8 cellular contexts compared by ENCODE assay signal in the genomic region with DNA sequence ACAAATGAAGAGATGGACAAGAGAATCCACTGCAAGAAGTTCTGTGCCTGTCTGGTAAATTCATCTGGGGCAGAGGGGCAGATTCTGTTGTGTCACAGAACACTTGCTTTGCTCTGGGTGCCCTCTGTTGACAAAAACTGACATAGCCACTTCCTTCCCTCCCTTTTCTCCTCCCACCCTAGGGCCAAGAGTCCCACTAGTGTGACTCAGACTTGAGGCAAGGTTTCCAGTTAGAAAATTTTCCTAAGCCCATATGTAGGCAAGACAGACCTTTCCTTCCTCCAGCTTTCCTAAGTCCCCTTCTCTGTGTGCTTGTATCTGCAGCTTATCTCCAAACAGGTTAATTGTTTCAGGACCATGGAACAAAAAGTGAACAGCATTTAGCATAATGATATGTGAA.
A peak's percentile ranks its signal among the peaks of the same experiment; 100 is the strongest.
DNase-seq lines count a peak whose midpoint lies in the region; ATAC-seq and TF ChIP-seq lines count a peak whose summit lies in the region.

No MANE protein-coding gene starts in this region.

- DNase-seq in activated CD8-positive, alpha-beta memory T cell treated with anti-CD3 and anti-CD28 coated beads for 24 hours, result peak; percentile 64
- no peak for DNase-seq in activated CD8-positive, alpha-beta memory T cell treated with anti-CD3 and anti-CD28 coated beads, Interleukin-2, amount 50 U/mL, for 4 hours
- DNase-seq in NB4 (ENCODE audit: low read depth) (peak; percentile 81), T1000 (lab: John Stamatoyannopoulos, UW) (peak; percentile 35), mesendoderm (peak; percentile 92), superior temporal gyrus (ENCODE audit: extremely low spot score) (peak; percentile 79)
- DNase-seq in effector memory CD8-positive, alpha-beta T cell, result peak; percentile 4 to 16 (median 16)

- no peak overlapping the region for H3K4ac ChIP-seq in mesendoderm (ENCODE audit: low read depth, low read length)

- H4K5ac ChIP-seq in mesendoderm (ENCODE audit: low read length), result no peak overlapping the region

- H3K27me3 Mint-ChIP-seq in effector memory CD8-positive, alpha-beta T cell, result peaks cover 7 to 22% of the 10 kb centered on the region in 2 donors

- no peaks in the 10 kb centered on the region for H3K36me3 ChIP-seq in mesendoderm (ENCODE audit: control insufficient read depth, insufficient read depth, low read length)

- no peak overlapping the region for H3K27ac Mint-ChIP-seq in effector memory CD8-positive, alpha-beta T cell

- peaks cover 6% of the 10 kb centered on the region for H3K4me1 ChIP-seq in mesendoderm (ENCODE audit: control insufficient read depth, low read depth, low read length)

- no peak overlapping the region for H2BK120ac ChIP-seq in mesendoderm (ENCODE audit: low read depth, low read length)

- H3K79me2 ChIP-seq in mesendoderm (ENCODE audit: control insufficient read depth, insufficient read depth, low read length), result peaks cover 21% of the 10 kb centered on the region

- H3K27me3 ChIP-seq in mesendoderm (ENCODE audit: insufficient read depth, low read length, poor library complexity), result no peaks in the 10 kb centered on the region

- no peaks in the 10 kb centered on the region for H3K9me3 Mint-ChIP-seq in effector memory CD8-positive, alpha-beta T cell

- H2BK5ac ChIP-seq in mesendoderm (ENCODE audit: low read length), result no peak overlapping the region

- H3K27ac ChIP-seq in mesendoderm (ENCODE audit: low read depth, low read length), result no peak overlapping the region

- no peak overlapping the region for H3K23ac ChIP-seq in mesendoderm (ENCODE audit: low read length)

- ATAC-seq in effector memory CD8-positive, alpha-beta T cell (replicated peaks), result no peak
- ATAC-seq in HG02970 (IDR thresholded peaks at IDR 0.05; ENCODE audit: low FRiP score, unreplicated experiment), result no peak

- no peak overlapping the region for H3K4me3 Mint-ChIP-seq in effector memory CD8-positive, alpha-beta T cell

- H3K36me3 Mint-ChIP-seq in effector memory CD8-positive, alpha-beta T cell (ENCODE audit: insufficient read depth), result no peaks in the 10 kb centered on the region

- H2BK15ac ChIP-seq in mesendoderm (replicated peaks; ENCODE audit: low read depth), result no peak overlapping the region

- TF ChIP-seq CTCF in NB4 (IDR thresholded peaks at IDR 0.05; ENCODE audit: low read depth, low read length), result peak; percentile 77

- H3K56ac ChIP-seq in mesendoderm (ENCODE audit: low read length), result no peak overlapping the region

- H3K79me1 ChIP-seq in mesendoderm (ENCODE audit: low read length), result peaks cover 30% of the 10 kb centered on the region

- no peak overlapping the region for H4K8ac ChIP-seq in mesendoderm (ENCODE audit: low read depth, low read length)

- no peak for TF ChIP-seq POLR2A in NB4 (IDR thresholded peaks at IDR 0.05; ENCODE audit: extremely low read depth, insufficient read length)

- H3K9ac ChIP-seq in mesendoderm (ENCODE audit: low read length), result no peak overlapping the region

- no peak overlapping the region for H3K4me2 ChIP-seq in mesendoderm (ENCODE audit: low read length)

- no peaks in the 10 kb centered on the region for H3K4me1 Mint-ChIP-seq in effector memory CD8-positive, alpha-beta T cell (ENCODE audit: low read depth in 2 of 2)

- no peak overlapping the region for H2AK5ac ChIP-seq in mesendoderm (ENCODE audit: low read length)

- no peak overlapping the region for H3K4me3 ChIP-seq in NB4 (ENCODE audit: low read depth, low read length)
- H3K4me3 ChIP-seq in mesendoderm (ENCODE audit: low read length), result no peak overlapping the region

- H3K18ac ChIP-seq in mesendoderm (ENCODE audit: low read length), result no peak overlapping the region
